In the genomic region with DNA sequence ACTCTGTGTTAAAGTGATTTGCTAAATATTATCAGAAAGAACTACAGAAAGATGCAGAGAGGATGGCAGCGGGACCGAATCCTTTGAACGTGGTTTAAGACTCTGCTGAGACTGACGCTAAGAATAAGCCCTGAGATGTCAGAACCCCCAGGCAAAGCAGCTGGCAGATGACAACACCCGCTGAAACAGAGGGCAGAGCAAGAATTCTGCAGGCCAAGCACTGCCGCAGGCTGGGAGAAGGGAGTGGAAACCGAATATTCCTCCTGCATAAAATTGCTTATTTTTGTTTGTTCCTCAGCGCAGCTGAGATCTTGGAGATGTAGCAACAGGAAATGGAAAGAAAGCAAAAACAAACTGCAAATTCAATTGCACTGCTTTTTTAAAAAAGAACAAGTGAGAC, we compare ENCODE assay signal across 7 cellular contexts.
DNase-seq lines count a peak whose midpoint lies in the region; TF ChIP-seq lines count a peak whose summit lies in the region.
"Not testable (repeated sequence)": the region's sequence is repeated elsewhere in the genome, so short reads cannot be mapped to it uniquely, and the experiment has no call there.

No MANE protein-coding gene starts in this region.

- CTCF ChIA-PET in SK-N-SH (lab: Yijun Ruan, JAX): not testable (repeated sequence)

- H3K9ac ChIP-seq in SK-N-SH; mesenchymal stem cell (ENCODE audit: low read length): not testable (repeated sequence)

- not testable (repeated sequence) for H3K27me3 ChIP-seq in SK-N-SH (ENCODE audit: insufficient read depth); mesenchymal stem cell (ENCODE audit: control insufficient read depth in 1 of 2, insufficient read depth in 1 of 2, low read length in 2 of 2); osteoblast (ENCODE audit: insufficient read depth, low read length)

- H3K4me2 ChIP-seq in SK-N-SH (peak overlapping the region; percentile 23; the same call in 1 of the 2 replicates), osteoblast (ENCODE audit: insufficient read depth, low read length) (peak overlapping the region; percentile 42)
- not testable (repeated sequence) for H3K4me2 ChIP-seq in mesenchymal stem cell (ENCODE audit: low read length, poor library complexity, severe bottlenecking)

- not testable (repeated sequence) for H2AK5ac ChIP-seq in mesenchymal stem cell (ENCODE audit: low read length, severe bottlenecking)

- not testable (repeated sequence) for H3K9me3 ChIP-seq in SK-N-SH; mesenchymal stem cell (ENCODE audit: control insufficient read depth, low read length); osteoblast (ENCODE audit: low read depth, low read length)

- H4K20me1 ChIP-seq in SK-N-SH (ENCODE audit: insufficient read depth); osteoblast (ENCODE audit: insufficient read depth, low read length): not testable (repeated sequence)

- peak overlapping the region in 1 of 2 experiments; percentile 58 for H3K4ac ChIP-seq in mesenchymal stem cell (ENCODE audit: low read depth in 1 of 2, low read length in 2 of 2)

- H4K8ac ChIP-seq in mesenchymal stem cell (ENCODE audit: low read length): not testable (repeated sequence)

- H2BK120ac ChIP-seq in mesenchymal stem cell (ENCODE audit: low read depth, low read length): not testable (repeated sequence)

- H3K4me3 Mint-ChIP-seq in chondrocyte (ENCODE audit: unreplicated experiment): not testable (repeated sequence)

- H2BK12ac ChIP-seq in mesenchymal stem cell (ENCODE audit: low read length in 2 of 2): not testable (repeated sequence)

- 0 out of 2 replicates have a peak overlapping the region, but pooled peaks have one; percentile 24 for H2AFZ ChIP-seq in SK-N-SH (ENCODE audit: low read depth)
- H2AFZ ChIP-seq in mesenchymal stem cell (ENCODE audit: low read depth, low read length); osteoblast (ENCODE audit: low read length): not testable (repeated sequence)

- not testable (repeated sequence) for H3K9me3 Mint-ChIP-seq in chondrocyte (ENCODE audit: low read depth)

- TF ChIP-seq RAD21 in SK-N-SH (IDR thresholded peaks at IDR 0.05; ENCODE audit: low read length): not testable (repeated sequence)

- not testable (repeated sequence) for H3K18ac ChIP-seq in mesenchymal stem cell (ENCODE audit: low read depth in 1 of 2, low read length in 2 of 2)

- not testable (repeated sequence) for H3K36me3 Mint-ChIP-seq in chondrocyte (ENCODE audit: low read depth)

- POLR2A ChIA-PET in SK-N-SH (lab: Yijun Ruan, JAX): not testable (repeated sequence)

- H2BK5ac ChIP-seq in mesenchymal stem cell (ENCODE audit: low read depth, low read length, poor library complexity, severe bottlenecking): not testable (repeated sequence)

- not testable (repeated sequence) for TF ChIP-seq EP300 in SK-N-SH (IDR thresholded peaks at IDR 0.05; ENCODE audit: borderline replicate concordance in 1 of 2, low read depth in 1 of 2, low read length in 1 of 2)

- peak overlapping the region; percentile 89 for H3K27ac Mint-ChIP-seq in chondrocyte (ENCODE audit: unreplicated experiment)

- not testable (repeated sequence) for TF ChIP-seq CTCF in SK-N-SH (IDR thresholded peaks at IDR 0.05); chondrocyte (IDR thresholded peaks at IDR 0.05); osteoblast (IDR thresholded peaks at IDR 0.05; ENCODE audit: extremely low read depth, low read depth, low read length)

- H3F3A ChIP-seq in SK-N-SH (replicated peaks; ENCODE audit: insufficient read depth): not testable (repeated sequence)

- peaks cover 23% of the 10 kb centered on the region for H3K4me1 Mint-ChIP-seq in chondrocyte (ENCODE audit: low read depth)

- not testable (repeated sequence) for H3K79me1 ChIP-seq in mesenchymal stem cell (replicated peaks; ENCODE audit: low read length, poor library complexity, severe bottlenecking)

- H2BK15ac ChIP-seq in mesenchymal stem cell (ENCODE audit: low read depth, poor library complexity, severe bottlenecking): not testable (repeated sequence)

- H3K4me1 ChIP-seq in SK-N-SH (ENCODE audit: control insufficient read depth in 1 of 2, insufficient read depth in 2 of 2, low read depth in 1 of 2, low read length in 1 of 2); mesenchymal stem cell (ENCODE audit: control insufficient read depth, insufficient read depth, low read depth, low read length); osteoblast (ENCODE audit: insufficient read depth, low read length): not testable (repeated sequence)

- H4K91ac ChIP-seq in mesenchymal stem cell (ENCODE audit: low read length): not testable (repeated sequence)

- H3K27me3 Mint-ChIP-seq in chondrocyte (ENCODE audit: low read depth): not testable (repeated sequence)

- not testable (repeated sequence) for H3K4me3 ChIP-seq in SK-N-SH (ENCODE audit: low read depth in 2 of 2, low read length in 1 of 2); mesenchymal stem cell (ENCODE audit: insufficient read depth in 1 of 2, low read depth in 1 of 2, low read length in 2 of 2); osteoblast (ENCODE audit: insufficient read depth, low read length)

- DNase-seq in ELR (ENCODE audit: low read depth): peak; percentile 51
- DNase-seq in SK-N-SH; chondrocyte (ENCODE audit: low spot score); osteoblast (ENCODE audit: insufficient read length, low spot score, missing footprints): not testable (repeated sequence)
- DNase-seq in fibroblast of the conjunctiva (ENCODE audit: low read depth): peak; percentile 10
- peak; percentile 26 for DNase-seq in mesenchymal stem cell
- DNase-seq in smooth muscle cell of the brain vasculature (ENCODE audit: low read depth, low spot score): peak; percentile 26

- not testable (repeated sequence) for H3K36me3 ChIP-seq in SK-N-SH (replicated peaks in 1 of 2; ENCODE audit: control insufficient read depth in 1 of 2, insufficient read depth in 2 of 2, low read length in 1 of 2); mesenchymal stem cell (ENCODE audit: control insufficient read depth in 1 of 2, insufficient read depth in 2 of 2, low read depth in 1 of 2, low read length in 2 of 2); osteoblast (ENCODE audit: insufficient read depth, low read length)

- 60% methylated on average over 8 of the region's 8 CpGs for WGBS in SK-N-SH (ENCODE audit: low lambda C conversion rate)
- WGBS in mesenchymal stem cell: 60% methylated on average over 7 of the region's 8 CpGs

- not testable (repeated sequence) for H3K23ac ChIP-seq in mesenchymal stem cell (ENCODE audit: low read length in 2 of 2)

- not testable (repeated sequence) for H3K27ac ChIP-seq in SK-N-SH (ENCODE audit: low read depth in 2 of 2, low read length in 1 of 2); mesenchymal stem cell (ENCODE audit: low read length, poor library complexity, severe bottlenecking)
- peak overlapping the region; percentile 12 for H3K27ac ChIP-seq in osteoblast (ENCODE audit: low read depth, low read length)

- H3K14ac ChIP-seq in mesenchymal stem cell (ENCODE audit: low read length in 2 of 2): not testable (repeated sequence)

- not testable (repeated sequence) for H3K79me2 ChIP-seq in SK-N-SH (ENCODE audit: insufficient read depth); osteoblast (ENCODE audit: insufficient read depth, low read length)

- H3K9me2 ChIP-seq in SK-N-SH: not testable (repeated sequence)
